17 cellular contexts compared by ENCODE assay signal in the genomic region with DNA sequence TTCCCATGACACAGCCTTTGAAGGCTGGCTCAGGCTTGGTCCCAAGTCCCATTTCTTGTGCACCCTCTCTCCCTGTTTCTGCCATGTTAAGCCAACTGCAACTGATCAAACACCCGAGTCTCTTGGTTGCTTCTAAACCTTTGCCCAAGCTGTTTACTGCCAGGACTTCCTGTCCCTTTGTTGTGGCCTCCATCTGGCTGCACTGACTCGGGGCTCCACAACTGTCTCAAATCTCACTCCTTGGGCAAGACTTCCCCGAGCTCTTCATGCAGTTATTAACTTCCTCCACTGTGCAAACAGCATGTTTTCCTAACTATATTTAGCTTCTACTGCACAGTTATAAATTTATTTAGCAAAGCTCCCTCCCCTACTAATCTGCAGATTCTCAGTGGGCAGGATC. TPM values are rescaled to one million over a fixed set of nuclear protein-coding genes. Genes with fewer than 3 reads are reported as not detected.
DNase-seq lines count a peak whose midpoint lies in the region; ATAC-seq and TF ChIP-seq lines count a peak whose summit lies in the region.
"Had no signal": no experiment of that assay in that cellular context is flagged by ENCODE, and none has a peak within 500 bp of the region (broad histone marks: within the 10 kb centered on the region; RNA-seq: fewer than 3 reads in every experiment).

No MANE protein-coding gene starts in this region.

- no peaks in the 10 kb centered on the region for H3K9me3 Mint-ChIP-seq in activated naive CD4-positive, alpha-beta T cell treated with anti-CD3 and anti-CD28 coated beads, Interleukin-2, amount 10 ng/mL, durations not matched to agents 7 days and 5 days
- no peaks in the 10 kb centered on the region for H3K9me3 Mint-ChIP-seq in activated CD4-positive, alpha-beta memory T cell treated with anti-CD3 and anti-CD28 coated beads for 36 hours
- H3K9me3 Mint-ChIP-seq in stimulated activated memory B cell treated with anti-CD40 and anti-IgM and Interleukin-4, amounts not matched to agents 10 μg/mL and 1 μg/mL and 100 μg/mL, for 72 hours: no peaks in the 10 kb centered on the region
- H3K9me3 Mint-ChIP-seq: H9, natural killer cell had no signal

- H3K9me3 ChIP-seq in Loucy (ENCODE audit: insufficient read depth, low read depth, low read length): no peaks in the 10 kb centered on the region

- peak overlapping the region; percentile 85 for H3K4me3 ChIP-seq in Loucy (ENCODE audit: low read length, poor library complexity, severe bottlenecking)
- H3K4me3 ChIP-seq: hepatocyte had no signal

- no peak overlapping the region for H3K4me3 Mint-ChIP-seq in activated naive CD4-positive, alpha-beta T cell treated with anti-CD3 and anti-CD28 coated beads, Interleukin-2, amount 10 ng/mL, durations not matched to agents 7 days and 5 days
- H3K4me3 Mint-ChIP-seq in activated CD4-positive, alpha-beta memory T cell treated with anti-CD3 and anti-CD28 coated beads for 36 hours: no peak overlapping the region
- H3K4me3 Mint-ChIP-seq in stimulated activated memory B cell treated with anti-CD40 and anti-IgM and Interleukin-4, amounts not matched to agents 10 μg/mL and 1 μg/mL and 100 μg/mL, for 72 hours: no peak overlapping the region
- H3K4me3 Mint-ChIP-seq: H9, natural killer cell had no signal

- intact Hi-C loops in activated CD4-positive, alpha-beta memory T cell treated with anti-CD3 and anti-CD28 coated beads for 36 hours (cut with micrococcal nuclease): no loop called here

- H3K27ac Mint-ChIP-seq in activated naive CD4-positive, alpha-beta T cell treated with anti-CD3 and anti-CD28 coated beads, Interleukin-2, amount 10 ng/mL, durations not matched to agents 7 days and 5 days: peak overlapping the region; percentile 71
- no peak overlapping the region for H3K27ac Mint-ChIP-seq in activated CD4-positive, alpha-beta memory T cell treated with anti-CD3 and anti-CD28 coated beads for 36 hours
- H3K27ac Mint-ChIP-seq in stimulated activated memory B cell treated with anti-CD40 and anti-IgM and Interleukin-4, amounts not matched to agents 10 μg/mL and 1 μg/mL and 100 μg/mL, for 72 hours: no peak overlapping the region
- H3K27ac Mint-ChIP-seq: H9, natural killer cell had no signal

- peaks cover 32% of the 10 kb centered on the region for H3K4me1 Mint-ChIP-seq in activated naive CD4-positive, alpha-beta T cell treated with anti-CD3 and anti-CD28 coated beads, Interleukin-2, amount 10 ng/mL, durations not matched to agents 7 days and 5 days
- H3K4me1 Mint-ChIP-seq in activated CD4-positive, alpha-beta memory T cell treated with anti-CD3 and anti-CD28 coated beads for 36 hours (ENCODE audit: low read depth): peaks cover 11% of the 10 kb centered on the region
- peaks cover 35% of the 10 kb centered on the region for H3K4me1 Mint-ChIP-seq in stimulated activated memory B cell treated with anti-CD40 and anti-IgM and Interleukin-4, amounts not matched to agents 10 μg/mL and 1 μg/mL and 100 μg/mL, for 72 hours
- H3K4me1 Mint-ChIP-seq: H9 had no signal

- peak; percentile 68 for DNase-seq in activated naive CD4-positive, alpha-beta T cell treated with anti-CD3 and anti-CD28 coated beads, Interleukin-2, amount 10 ng/mL, durations not matched to agents 7 days and 5 days
- DNase-seq in activated naive CD4-positive, alpha-beta T cell treated with Interleukin-2 at 50 U/mL for 16 hours: no peak
- DNase-seq in activated CD4-positive, alpha-beta memory T cell treated with anti-CD3 and anti-CD28 coated beads for 36 hours: peak; percentile 14
- DNase-seq in NCI-H1436 (lab: John Stamatoyannopoulos, UW): no peak
- no peak for DNase-seq in NCI-H748 (lab: John Stamatoyannopoulos, UW; ENCODE audit: unreplicated experiment)
- no peak for DNase-seq in dermis blood vessel endothelial cell
- DNase-seq: EL; H9; left colon; natural killer cell; stimulated activated CD4-positive, alpha-beta T cell treated with anti-CD3 and anti-CD28 coated beads, Interleukin-2, amount 100 ng/mL, for 24 hours had no signal

- H3K9me2 ChIP-seq in Loucy (replicated peaks; ENCODE audit: low read depth, low read length): no peaks in the 10 kb centered on the region

- peaks cover 25% of the 10 kb centered on the region for H3F3A ChIP-seq in Loucy (ENCODE audit: low read depth)

- CTCF ChIA-PET in activated naive CD4-positive, alpha-beta T cell treated with anti-CD3 and anti-CD28 coated beads, Interleukin-2, amount 10 ng/mL, durations not matched to agents 7 days and 5 days (lab: Charles Lee): interaction anchor here (1.0 to 1.9 kb wide), 2 partner anchors 13 to 42 kb away, joined by 7 to 8 read pairs; no protein-coding TSS in a partner anchor
- CTCF ChIA-PET in activated CD4-positive, alpha-beta memory T cell treated with anti-CD3 and anti-CD28 coated beads for 36 hours (lab: Charles Lee): interaction anchor here (0.7 to 1.4 kb wide), 3 partner anchors 13 to 308 kb away, joined by 3 to 4 read pairs (median 3); no protein-coding TSS in a partner anchor

- peak overlapping the region; percentile 85 for H3K4me2 ChIP-seq in Loucy (ENCODE audit: low read depth, low read length, poor library complexity, severe bottlenecking)
- H3K4me2 ChIP-seq: hepatocyte had no signal

- no peaks in the 10 kb centered on the region for H3K27me3 ChIP-seq in Loucy (ENCODE audit: insufficient read depth, low read length, poor library complexity, severe bottlenecking)

- no peaks in the 10 kb centered on the region for H3K36me3 ChIP-seq in Loucy (ENCODE audit: insufficient read depth, low read length)

- H4K20me1 ChIP-seq in Loucy (ENCODE audit: insufficient read depth, low read length, poor library complexity, severe bottlenecking): no peaks in the 10 kb centered on the region

- POLR2A ChIA-PET in activated CD4-positive, alpha-beta memory T cell treated with anti-CD3 and anti-CD28 coated beads for 36 hours (lab: Charles Lee): no interaction called here

- H3K79me2 ChIP-seq in Loucy (ENCODE audit: insufficient read depth, low read length): peaks cover 42% of the 10 kb centered on the region
- H3K79me2 ChIP-seq: hepatocyte had no signal

- H3K36me3 Mint-ChIP-seq in activated naive CD4-positive, alpha-beta T cell treated with anti-CD3 and anti-CD28 coated beads, Interleukin-2, amount 10 ng/mL, durations not matched to agents 7 days and 5 days: no peaks in the 10 kb centered on the region
- no peaks in the 10 kb centered on the region for H3K36me3 Mint-ChIP-seq in activated CD4-positive, alpha-beta memory T cell treated with anti-CD3 and anti-CD28 coated beads for 36 hours
- no peaks in the 10 kb centered on the region for H3K36me3 Mint-ChIP-seq in stimulated activated memory B cell treated with anti-CD40 and anti-IgM and Interleukin-4, amounts not matched to agents 10 μg/mL and 1 μg/mL and 100 μg/mL, for 72 hours
- H3K36me3 Mint-ChIP-seq: natural killer cell had no signal

- ATAC-seq in stimulated activated memory B cell treated with anti-CD40 and anti-IgM and Interleukin-4, amounts not matched to agents 10 μg/mL and 1 μg/mL and 100 μg/mL, for 72 hours: peak; percentile 72
- ATAC-seq: left colon had no signal

- peak overlapping the region; percentile 97 for H3K9ac ChIP-seq in Loucy (ENCODE audit: low read depth, low read length, poor library complexity, severe bottlenecking)

- H3K4me1 ChIP-seq in Loucy (ENCODE audit: insufficient read depth, low read length, poor library complexity, severe bottlenecking): peaks cover 58% of the 10 kb centered on the region

- no peak for TF ChIP-seq CTCF in Loucy (conservative IDR thresholded peaks at IDR 0.05; ENCODE audit: low read length)

- peaks cover 29% of the 10 kb centered on the region for H3K27me3 Mint-ChIP-seq in activated naive CD4-positive, alpha-beta T cell treated with anti-CD3 and anti-CD28 coated beads, Interleukin-2, amount 10 ng/mL, durations not matched to agents 7 days and 5 days
- H3K27me3 Mint-ChIP-seq in activated CD4-positive, alpha-beta memory T cell treated with anti-CD3 and anti-CD28 coated beads for 36 hours: peaks cover 2% of the 10 kb centered on the region
- H3K27me3 Mint-ChIP-seq in stimulated activated memory B cell treated with anti-CD40 and anti-IgM and Interleukin-4, amounts not matched to agents 10 μg/mL and 1 μg/mL and 100 μg/mL, for 72 hours: no peaks in the 10 kb centered on the region

- no peak overlapping the region for H2AFZ ChIP-seq in Loucy (ENCODE audit: low read length)
- H2AFZ ChIP-seq: hepatocyte had no signal

RNA-seq across cellular contexts. Expression of gene VPREB1, which starts 4.3 kb away (rescaled TPM):
- total RNA-seq in activated CD4-positive, alpha-beta memory T cell treated with anti-CD3 and anti-CD28 coated beads for 36 hours: not detected
- not detected in 2 replicates for total RNA-seq in dermis blood vessel endothelial cell
- total RNA-seq: chondrocyte; H9; hepatocyte; left colon; natural killer cell; T-helper 1 cell treated with Interleukin-12 subunit alpha and Interleukin-12 subunit beta and Interleukin-4 antibody, amounts not matched to agents 30 ng/mL and 1 ng/mL, for 36 hours; urinary bladder had no signal

Comparison
In these comparisons a context has a peak if more than half of its experiments do, and no peak if none do; other contexts are left out.
1. DNase-seq: peak in activated naive CD4-positive, alpha-beta T cell treated with anti-CD3 and anti-CD28 coated beads, Interleukin-2, amount 10 ng/mL, durations not matched to agents 7 days and 5 days (single experiment) and activated CD4-positive, alpha-beta memory T cell treated with anti-CD3 and anti-CD28 coated beads for 36 hours (single experiment); none in activated naive CD4-positive, alpha-beta T cell treated with Interleukin-2 at 50 U/mL for 16 hours (single experiment), NCI-H1436 (single experiment), NCI-H748 (single experiment) and dermis blood vessel endothelial cell (single experiment).